8 cellular contexts compared by ENCODE assay signal in genomic region chr11:72015511-72016061, GRCh38. TPM values are rescaled to one million over a fixed set of nuclear protein-coding genes. Genes with fewer than 3 reads are reported as not detected.
A peak's percentile ranks its signal among the peaks of the same experiment; 100 is the strongest.
DNase-seq lines count a peak whose midpoint lies in the region; ATAC-seq and TF ChIP-seq lines count a peak whose summit lies in the region.

No MANE protein-coding gene starts in this region.

- H3K4me1 ChIP-seq in gastroesophageal sphincter = peaks cover 4 to 55% (median 29%) of the 10 kb centered on the region in 3 donors

- peak; percentile 28 for DNase-seq in activated T-cell treated with anti-CD3 and anti-CD28 coated beads, Interleukin-2, amount 50 U/mL, for 24 hours
- DNase-seq in activated T-cell treated with anti-CD3 and anti-CD28 coated beads, Interleukin-2, amount 50 U/mL, for 48 hours = no peak
- DNase-seq in OCI-M1 (lab: John Stamatoyannopoulos, UW) = peak; percentile 56
- DNase-seq in fibroblast of mammary gland (ENCODE audit: low read depth) = peak; percentile 35

- no peak for TF ChIP-seq POLR2A in gastroesophageal sphincter (IDR thresholded peaks at IDR 0.05)

- H3K36me3 Mint-ChIP-seq in activated T-cell treated with anti-CD3 and anti-CD28 coated beads, Interleukin-2, amount 50 U/mL, for 24 hours (ENCODE audit: low read depth) = peaks cover 100% of the 10 kb centered on the region
- peaks cover 77% of the 10 kb centered on the region for H3K36me3 Mint-ChIP-seq in stimulated activated memory B cell treated with anti-CD40 and anti-IgM and Interleukin-4, amounts not matched to agents 10 μg/mL and 1 μg/mL and 100 μg/mL, for 72 hours

- WGBS in gastroesophageal sphincter (ENCODE audit: low coverage in 1 of 2), 2 donors = 93% methylated on average over 5 of the region's 10 CpGs; no CpG with 5 or more reads in 1 of the 2 donors

- TF ChIP-seq EP300 in gastroesophageal sphincter (IDR thresholded peaks at IDR 0.05) = no peak

- H3K4me1 Mint-ChIP-seq in activated T-cell treated with anti-CD3 and anti-CD28 coated beads, Interleukin-2, amount 50 U/mL, for 24 hours (ENCODE audit: low read depth) = no peaks in the 10 kb centered on the region
- peaks cover 7% of the 10 kb centered on the region for H3K4me1 Mint-ChIP-seq in stimulated activated memory B cell treated with anti-CD40 and anti-IgM and Interleukin-4, amounts not matched to agents 10 μg/mL and 1 μg/mL and 100 μg/mL, for 72 hours

- H3K4me3 ChIP-seq in fibroblast of mammary gland (ENCODE audit: control insufficient read depth, low read depth, low read length) = no peak overlapping the region
- no peak overlapping the region for H3K4me3 ChIP-seq in gastroesophageal sphincter

- no peak for ATAC-seq in stimulated activated memory B cell treated with anti-CD40 and anti-IgM and Interleukin-4, amounts not matched to agents 10 μg/mL and 1 μg/mL and 100 μg/mL, for 72 hours
- ATAC-seq in GM21515 (IDR thresholded peaks at IDR 0.05; ENCODE audit: unreplicated experiment) (no peak), gastroesophageal sphincter (no peak), HG02852 (IDR thresholded peaks at IDR 0.05; ENCODE audit: unreplicated experiment) (no peak)

- H3K36me3 ChIP-seq in gastroesophageal sphincter = peaks cover 4 to 100% of the 10 kb centered on the region in 2 donors

- H3K27me3 ChIP-seq in gastroesophageal sphincter = no peaks in the 10 kb centered on the region

- H3K9me3 ChIP-seq in gastroesophageal sphincter = no peaks in the 10 kb centered on the region

- peak overlapping the region in 2 of 4 donors; percentile 58 to 71 for H3K27ac ChIP-seq in gastroesophageal sphincter

- TF ChIP-seq CTCF in fibroblast of mammary gland (conservative IDR thresholded peaks at IDR 0.05; ENCODE audit: control insufficient read depth, insufficient read depth, low read depth, low read length) (peak; percentile 45), gastroesophageal sphincter (IDR thresholded peaks at IDR 0.05) (peak in 2 of 4 experiments; percentile 16 to 38)

- H3K27me3 Mint-ChIP-seq in activated T-cell treated with anti-CD3 and anti-CD28 coated beads, Interleukin-2, amount 50 U/mL, for 24 hours = no peaks in the 10 kb centered on the region
- H3K27me3 Mint-ChIP-seq in stimulated activated memory B cell treated with anti-CD40 and anti-IgM and Interleukin-4, amounts not matched to agents 10 μg/mL and 1 μg/mL and 100 μg/mL, for 72 hours = no peaks in the 10 kb centered on the region

- no peak overlapping the region for H3K4me3 Mint-ChIP-seq in activated T-cell treated with anti-CD3 and anti-CD28 coated beads, Interleukin-2, amount 50 U/mL, for 24 hours
- no peak overlapping the region for H3K4me3 Mint-ChIP-seq in stimulated activated memory B cell treated with anti-CD40 and anti-IgM and Interleukin-4, amounts not matched to agents 10 μg/mL and 1 μg/mL and 100 μg/mL, for 72 hours

- H3K9me3 Mint-ChIP-seq in activated T-cell treated with anti-CD3 and anti-CD28 coated beads, Interleukin-2, amount 50 U/mL, for 24 hours = no peaks in the 10 kb centered on the region
- H3K9me3 Mint-ChIP-seq in stimulated activated memory B cell treated with anti-CD40 and anti-IgM and Interleukin-4, amounts not matched to agents 10 μg/mL and 1 μg/mL and 100 μg/mL, for 72 hours = no peaks in the 10 kb centered on the region

- peak overlapping the region; percentile 80 for H3K27ac Mint-ChIP-seq in activated T-cell treated with anti-CD3 and anti-CD28 coated beads, Interleukin-2, amount 50 U/mL, for 24 hours
- H3K27ac Mint-ChIP-seq in stimulated activated memory B cell treated with anti-CD40 and anti-IgM and Interleukin-4, amounts not matched to agents 10 μg/mL and 1 μg/mL and 100 μg/mL, for 72 hours = peak overlapping the region; percentile 35

RNA-seq across cellular contexts. Expression of gene IL18BP, which starts 16.9 kb away (rescaled TPM):
- 1 to 10 TPM; 2.5 to 8.9 (median 6.7) TPM for total RNA-seq in gastroesophageal sphincter

Comparison
In these comparisons a context has a peak if more than half of its experiments do, and no peak if none do; other contexts are left out.
1. DNase-seq: peak in activated T-cell treated with anti-CD3 and anti-CD28 coated beads, Interleukin-2, amount 50 U/mL, for 24 hours (single experiment), OCI-M1 (single experiment) and fibroblast of mammary gland (single experiment); none in activated T-cell treated with anti-CD3 and anti-CD28 coated beads, Interleukin-2, amount 50 U/mL, for 48 hours (0 of 2).